In the genomic region with DNA sequence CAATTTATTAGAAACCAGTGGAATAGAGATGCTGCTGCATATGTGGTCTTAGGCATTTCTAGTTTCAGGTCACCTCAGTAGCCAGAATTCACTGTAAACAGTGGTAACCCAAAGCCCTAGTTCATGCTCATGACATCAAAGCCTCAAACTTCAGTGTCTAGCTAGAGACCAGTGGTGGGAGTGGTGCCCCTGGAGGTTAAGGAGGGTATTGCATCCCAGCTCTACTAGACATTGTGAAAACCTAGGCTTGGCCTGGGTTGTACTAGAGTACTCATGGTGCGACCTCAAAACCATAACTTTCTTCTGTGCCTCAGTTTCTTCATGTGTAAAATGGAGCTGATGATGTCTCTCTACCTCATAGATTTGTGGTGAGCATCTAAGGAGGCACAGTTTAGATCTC, we compare ENCODE assay signal across 8 cellular contexts. TPM values are rescaled to one million over a fixed set of nuclear protein-coding genes. Genes with fewer than 3 reads are reported as not detected.
DNase-seq lines count a peak whose midpoint lies in the region; ATAC-seq and TF ChIP-seq lines count a peak whose summit lies in the region.

No MANE protein-coding gene starts in this region.

- WGBS in upper lobe of left lung, 2 donors, result 87 to 95% methylated on average over 1 of the region's 1 CpG

- no peaks in the 10 kb centered on the region; the same call in 1 of the 2 replicates for H3K9me3 Mint-ChIP-seq in HFFc6
- H3K9me3 Mint-ChIP-seq in brain, result peaks cover 0 to 9% (median 0%) of the 10 kb centered on the region in 5 experiments
- H3K9me3 Mint-ChIP-seq in neural progenitor cell, result peaks cover 13% of the 10 kb centered on the region
- no peaks in the 10 kb centered on the region for H3K9me3 Mint-ChIP-seq in Calu3 (ENCODE audit: low read depth, unreplicated experiment)

- H2AFZ ChIP-seq in DND-41 (ENCODE audit: low read depth, low read length) (no peak overlapping the region), neural progenitor cell (replicated peaks) (no peak overlapping the region)

- H3K9ac ChIP-seq in DND-41 (ENCODE audit: low read depth, low read length), result no peak overlapping the region
- no peak overlapping the region for H3K9ac ChIP-seq in neural progenitor cell

- ATAC-seq in DND-41 (ENCODE audit: insufficient read depth, low read depth), result no peak
- no peak for ATAC-seq in upper lobe of left lung (ENCODE audit: low FRiP score in 2 of 2)
- ATAC-seq in GM19452 (IDR thresholded peaks at IDR 0.05; ENCODE audit: unreplicated experiment), result no peak

- H3K36me3 ChIP-seq in DND-41 (ENCODE audit: insufficient read depth, low read length) (no peaks in the 10 kb centered on the region), neural progenitor cell (no peaks in the 10 kb centered on the region), upper lobe of left lung (no peaks in the 10 kb centered on the region)

- peak overlapping the region; percentile 87 for H3K4me3 Mint-ChIP-seq in HFFc6
- H3K4me3 Mint-ChIP-seq in brain, result no peak overlapping the region
- H3K4me3 Mint-ChIP-seq in neural progenitor cell, result no peak overlapping the region
- H3K4me3 Mint-ChIP-seq in Calu3 (ENCODE audit: low read depth, unreplicated experiment), result no peak overlapping the region

- no peaks in the 10 kb centered on the region for H3K79me2 ChIP-seq in DND-41 (ENCODE audit: insufficient read depth, low read length)
- no peaks in the 10 kb centered on the region for H3K79me2 ChIP-seq in neural progenitor cell (ENCODE audit: low read depth)

- intact Hi-C loops in Calu3 (cut with micrococcal nuclease; ENCODE audit: unreplicated experiment), result no loop called here

- CTCF ChIA-PET in Calu3 (lab: Charles Lee), result no interaction called here

- no peak for TF ChIP-seq EP300 in upper lobe of left lung (IDR thresholded peaks at IDR 0.05)

- H3K9me3 ChIP-seq in DND-41 (ENCODE audit: insufficient read depth, low read length, severe bottlenecking) (no peaks in the 10 kb centered on the region), neural progenitor cell (ENCODE audit: low read depth) (no peaks in the 10 kb centered on the region), upper lobe of left lung (peaks cover 0 to 7% (median 6%) of the 10 kb centered on the region in 4 donors)

- H3K4me1 Mint-ChIP-seq in HFFc6 (ENCODE audit: low read depth), result peaks cover 64% of the 10 kb centered on the region
- H3K4me1 Mint-ChIP-seq in brain, result peaks cover 28% of the 10 kb centered on the region
- no peaks in the 10 kb centered on the region for H3K4me1 Mint-ChIP-seq in neural progenitor cell
- no peaks in the 10 kb centered on the region for H3K4me1 Mint-ChIP-seq in Calu3 (ENCODE audit: low read depth, unreplicated experiment)

- H4K20me1 ChIP-seq in DND-41 (ENCODE audit: insufficient read depth, low read length) (no peaks in the 10 kb centered on the region), neural progenitor cell (ENCODE audit: low read depth) (no peaks in the 10 kb centered on the region)

- TF ChIP-seq CTCF in DND-41 (IDR thresholded peaks at IDR 0.05; ENCODE audit: borderline replicate concordance, extremely low read depth, low read length, poor library complexity, severe bottlenecking), result peak; percentile 57
- peak; percentile 92 for TF ChIP-seq CTCF in HFFc6 (IDR thresholded peaks at IDR 0.05)
- peak; percentile 44 to 66 for TF ChIP-seq CTCF in brain (conservative IDR thresholded peaks at IDR 0.05)
- TF ChIP-seq CTCF in neural progenitor cell (IDR thresholded peaks at IDR 0.05), result peak; percentile 55
- TF ChIP-seq CTCF in Calu3 (IDR thresholded peaks at IDR 0.05; ENCODE audit: unreplicated experiment), result no peak
- TF ChIP-seq CTCF in upper lobe of left lung (IDR thresholded peaks at IDR 0.05), result peak in 3 of 6 experiments; percentile 7 to 37 (median 22)

- H3K4me1 ChIP-seq in DND-41 (ENCODE audit: insufficient read depth, low read length) (no peaks in the 10 kb centered on the region), neural progenitor cell (peaks cover 10% of the 10 kb centered on the region), upper lobe of left lung (peaks cover 0 to 9% (median 3%) of the 10 kb centered on the region in 4 donors)

- H3K27ac Mint-ChIP-seq in HFFc6, result peak overlapping the region; percentile 95
- H3K27ac Mint-ChIP-seq in brain, result no peak overlapping the region
- no peak overlapping the region for H3K27ac Mint-ChIP-seq in neural progenitor cell
- H3K27ac Mint-ChIP-seq in Calu3 (ENCODE audit: unreplicated experiment), result no peak overlapping the region

- DNase-seq in DND-41 (peak; percentile 24), HFFc6 (no peak), neural progenitor cell (ENCODE audit: low spot score) (no peak), Calu3 (no peak), upper lobe of left lung (no peak), AG08395 (ENCODE audit: low spot score) (no peak)

- peaks cover 36% of the 10 kb centered on the region for H3K36me3 Mint-ChIP-seq in HFFc6 (ENCODE audit: low read depth)
- peaks cover 27% of the 10 kb centered on the region for H3K36me3 Mint-ChIP-seq in brain
- no peaks in the 10 kb centered on the region for H3K36me3 Mint-ChIP-seq in neural progenitor cell
- H3K36me3 Mint-ChIP-seq in Calu3 (ENCODE audit: insufficient read depth, unreplicated experiment), result peaks cover 6% of the 10 kb centered on the region

- TF ChIP-seq POLR2A in upper lobe of left lung (IDR thresholded peaks at IDR 0.05), result no peak

- peaks cover 9% of the 10 kb centered on the region for H3F3A ChIP-seq in neural progenitor cell (ENCODE audit: low read depth)

- H3K27me3 ChIP-seq in DND-41 (ENCODE audit: insufficient read depth, low read length, poor library complexity) (no peaks in the 10 kb centered on the region), neural progenitor cell (no peaks in the 10 kb centered on the region), upper lobe of left lung (no peaks in the 10 kb centered on the region)

- H3K27ac ChIP-seq in DND-41 (ENCODE audit: low read length), result no peak overlapping the region
- H3K27ac ChIP-seq in neural progenitor cell, result no peak overlapping the region
- H3K27ac ChIP-seq in upper lobe of left lung, result peak overlapping the region in 1 of 4 donors; percentile 48

- BruUV-seq in Calu3 (replicated peaks; lab: Mats Ljungman, UMichigan), result no TSS peak

- H3K4me3 ChIP-seq in DND-41 (ENCODE audit: low read depth in 1 of 2, low read length in 2 of 2) (no peak overlapping the region), neural progenitor cell (no peak overlapping the region), upper lobe of left lung (no peak overlapping the region)

- H3K27me3 Mint-ChIP-seq in HFFc6 (ENCODE audit: insufficient read depth) (peaks cover 12% of the 10 kb centered on the region), brain (peaks cover 3% of the 10 kb centered on the region), neural progenitor cell (ENCODE audit: insufficient read depth, low read depth) (no peaks in the 10 kb centered on the region), Calu3 (ENCODE audit: unreplicated experiment) (no peaks in the 10 kb centered on the region)

- H3K4me2 ChIP-seq in DND-41 (ENCODE audit: insufficient read depth, low read length) (no peak overlapping the region), neural progenitor cell (no peak overlapping the region)

RNA-seq across cellular contexts. Expression of gene COL5A1, which starts 18.8 kb away (rescaled TPM):
- 100 to 1,000 TPM; 196 to 308 (median 225) TPM for total RNA-seq in HFFc6 (2021; fragmentation: NEBNext Ultra II Directional; extraction: Animal tissue kit (Norgen Biotek cat#: 25700))
- 1.6 TPM for polyA plus RNA-seq in brain (ENCODE audit: insufficient read depth, low read depth, low replicate concordance)
- total RNA-seq in neural progenitor cell (ENCODE audit: low replicate concordance) (6.1 and 14.2 TPM in 2 replicates), Calu3 (2022) (not detected in 2 replicates), upper lobe of left lung (10 to 100 TPM in 5 of 6 donors, 1 to 10 TPM in 1; 7.5 to 75.4 (median 27.4) TPM)
